In the genomic region with DNA sequence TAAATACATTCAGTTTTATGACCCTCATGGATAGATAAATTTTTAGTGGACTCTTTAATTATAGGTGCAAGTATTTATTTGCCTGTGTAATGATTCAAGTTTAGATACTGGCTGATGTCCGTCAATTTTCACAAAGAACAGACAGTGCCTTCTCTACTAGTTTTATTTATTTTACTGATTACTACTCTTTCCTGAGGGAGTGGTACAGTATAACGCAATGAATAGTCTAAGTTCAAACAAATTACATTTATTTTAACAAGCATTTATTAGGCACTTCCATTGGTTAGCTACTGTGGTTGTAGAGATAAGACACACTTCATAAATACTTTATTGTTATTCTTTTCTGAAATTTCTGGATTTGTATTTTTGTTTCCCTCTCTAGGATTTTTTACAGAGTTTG, we compare ENCODE assay signal across 19 cellular contexts.
DNase-seq lines count a peak whose midpoint lies in the region; FAIRE-seq and TF ChIP-seq lines count a peak whose summit lies in the region.
"Had no signal": no experiment of that assay in that cellular context is flagged by ENCODE, and none has a peak within 500 bp of the region (broad histone marks: within the 10 kb centered on the region; RNA-seq: fewer than 3 reads in every experiment).

No MANE protein-coding gene starts in this region.

- peak overlapping the region; percentile 79 for H3K27ac Mint-ChIP-seq in mesothelial cell of epicardium

- TF ChIP-seq POLR2A in endothelial cell of umbilical vein (IDR thresholded peaks at IDR 0.05; ENCODE audit: low read depth, low read length), result no peak

- dilution Hi-C loops in endothelial cell of umbilical vein (cut with MboI; ENCODE audit: extremely low pct_ligation_motif_present, low sequenced_read_pairs), result no loop called here

- POLR2A ChIA-PET in endothelial cell of umbilical vein (lab: Charles Lee), result interaction anchor here (1.1 kb wide), 1 partner anchor 20 kb away, joined by 3 read pairs; no protein-coding TSS in a partner anchor

- no peaks in the 10 kb centered on the region for H3K27me3 ChIP-seq in endothelial cell of umbilical vein (ENCODE audit: control insufficient read depth in 2 of 2, insufficient read depth in 2 of 2, low read length in 2 of 2)
- no peaks in the 10 kb centered on the region for H3K27me3 ChIP-seq in osteoblast (ENCODE audit: insufficient read depth, low read length)
- H3K27me3 ChIP-seq: MG63 had no signal

- BruUV-seq in endothelial cell of umbilical vein (replicated peaks; lab: Mats Ljungman, UMichigan), result no TSS peak

- no peak overlapping the region for H3K4me3 Mint-ChIP-seq in mesothelial cell of epicardium

- TF ChIP-seq CTCF in LNCaP clone FGC (IDR thresholded peaks at IDR 0.05; ENCODE audit: control insufficient read depth, extremely low read depth, insufficient read depth) (no peak), endothelial cell of umbilical vein (IDR thresholded peaks at IDR 0.05; ENCODE audit: extremely low read depth in 1 of 2, insufficient read depth in 1 of 2, low read depth in 1 of 2, low read length in 2 of 2) (no peak), mesothelial cell of epicardium (IDR thresholded peaks at IDR 0.05; ENCODE audit: unreplicated experiment) (no peak), osteoblast (IDR thresholded peaks at IDR 0.05; ENCODE audit: extremely low read depth, low read depth, low read length) (no peak)

- CTCF ChIA-PET in endothelial cell of umbilical vein (lab: Charles Lee), result interaction anchor here (0.9 to 3.5 kb wide), 7 partner anchors 11 to 220 kb away, joined by 3 to 24 read pairs (median 4); no protein-coding TSS in a partner anchor

- FAIRE-seq in endothelial cell of umbilical vein (lab: Jason Lieb, UNC) (no peak), frontal cortex (lab: Jason Lieb, UNC) (no peak)
- FAIRE-seq: H54, K562 had no signal

- H3K36me3 Mint-ChIP-seq in mesothelial cell of epicardium, result no peaks in the 10 kb centered on the region

- H3K9me3 ChIP-seq in endothelial cell of umbilical vein (replicated peaks; ENCODE audit: control insufficient read depth, insufficient read depth, low read length) (no peaks in the 10 kb centered on the region), osteoblast (ENCODE audit: low read depth, low read length) (no peaks in the 10 kb centered on the region)
- H3K9me3 ChIP-seq: MG63 had no signal

- H4K20me1 ChIP-seq in endothelial cell of umbilical vein (replicated peaks; ENCODE audit: control insufficient read depth, extremely low read depth, insufficient read depth, low read length) (no peaks in the 10 kb centered on the region), osteoblast (ENCODE audit: insufficient read depth, low read length) (no peaks in the 10 kb centered on the region)

- no peaks in the 10 kb centered on the region for H3K27me3 Mint-ChIP-seq in mesothelial cell of epicardium (ENCODE audit: low read depth)

- no peaks in the 10 kb centered on the region for H3K9me3 Mint-ChIP-seq in mesothelial cell of epicardium

- H3K27ac ChIP-seq in endothelial cell of umbilical vein (ENCODE audit: insufficient read depth, low read depth, low read length) (peak overlapping the region; percentile 85), osteoblast (ENCODE audit: low read depth, low read length) (no peak overlapping the region)

- H3K4me1 Mint-ChIP-seq in mesothelial cell of epicardium, result peaks cover 51% of the 10 kb centered on the region

- H3K4me3 ChIP-seq in LNCaP clone FGC (ENCODE audit: low read depth, low read length), result no peak overlapping the region
- H3K4me3 ChIP-seq in endothelial cell of umbilical vein (replicated peaks in 1 of 3; ENCODE audit: insufficient read depth in 1 of 3, low read depth in 1 of 3, low read length in 3 of 3), result no peak overlapping the region
- H3K4me3 ChIP-seq in osteoblast (ENCODE audit: insufficient read depth, low read length), result no peak overlapping the region
- H3K4me3 ChIP-seq: K562, MG63 had no signal

- H3K9me1 ChIP-seq in endothelial cell of umbilical vein (replicated peaks; ENCODE audit: control insufficient read depth, extremely low read depth, insufficient read depth, low read length), result no peaks in the 10 kb centered on the region

- H3K9ac ChIP-seq in endothelial cell of umbilical vein (replicated peaks; ENCODE audit: extremely low read depth, insufficient read depth, low read length), result peak overlapping the region; percentile 74

- H3K4me2 ChIP-seq in endothelial cell of umbilical vein (ENCODE audit: insufficient read depth, low read length) (peak overlapping the region; percentile 74), osteoblast (ENCODE audit: insufficient read depth, low read length) (no peak overlapping the region)

- H3K36me3 ChIP-seq in endothelial cell of umbilical vein (ENCODE audit: control insufficient read depth in 2 of 2, extremely low read depth in 1 of 2, insufficient read depth in 2 of 2, low read length in 2 of 2) (no peaks in the 10 kb centered on the region), osteoblast (ENCODE audit: insufficient read depth, low read length) (no peaks in the 10 kb centered on the region)
- H3K36me3 ChIP-seq: MG63 had no signal

- H3K79me2 ChIP-seq in endothelial cell of umbilical vein (ENCODE audit: control insufficient read depth, insufficient read depth, low read length) (peaks cover 42% of the 10 kb centered on the region), osteoblast (ENCODE audit: insufficient read depth, low read length) (no peaks in the 10 kb centered on the region)

- peak; percentile 5 for DNase-seq in NCI-H748 (lab: John Stamatoyannopoulos, UW; ENCODE audit: unreplicated experiment)
- no peak for DNase-seq in NCI-H748 treated with DMSO at 0.1 percent for 48 hours (lab: John Stamatoyannopoulos, UW)
- DNase-seq in LNCaP clone FGC (ENCODE audit: low read depth), result peak; percentile 98
- peak; percentile 51 for DNase-seq in endothelial cell of umbilical vein (ENCODE audit: low read depth, low spot score)
- no peak for DNase-seq in mesothelial cell of epicardium (ENCODE audit: low spot score in 2 of 2, unreplicated experiment in 2 of 2)
- DNase-seq in frontal cortex (ENCODE audit: low spot score in 2 of 2), result no peak
- DNase-seq in NCI-H1436 treated with DMSO at 0.1 percent for 48 hours (lab: John Stamatoyannopoulos, UW), result no peak
- no peak for DNase-seq in osteoblast (ENCODE audit: insufficient read length, low spot score, missing footprints)
- DNase-seq: 8988T, C1 segment of cervical spinal cord, MG63, NCI-H1105 treated with DMSO at 0.1 percent for 48 hours, NCI-H187 treated with DMSO at 0.1 percent for 48 hours, NCI-H2171, NCI-H446 treated with DMSO at 0.1 percent for 48 hours, NCI-H82, SIG-M5 had no signal

- H3K4me1 ChIP-seq in endothelial cell of umbilical vein (ENCODE audit: control insufficient read depth, extremely low read depth, insufficient read depth, low read length) (peaks cover 76% of the 10 kb centered on the region), osteoblast (ENCODE audit: insufficient read depth, low read length) (peaks cover 30% of the 10 kb centered on the region)

- no peak overlapping the region for H2AFZ ChIP-seq in endothelial cell of umbilical vein (ENCODE audit: low read depth, low read length)
- no peak overlapping the region for H2AFZ ChIP-seq in osteoblast (ENCODE audit: low read length)

- intact Hi-C loops in endothelial cell of umbilical vein (cut with micrococcal nuclease), result no loop called here

TF ChIP-seq in endothelial cell of umbilical vein, 7 proteins besides CTCF, POLR2A, EP300 and RAD21:
- no peak for TF ChIP-seq FOS (IDR thresholded peaks at IDR 0.05; ENCODE audit: borderline replicate concordance, insufficient read depth, low read length)
- peak; percentile 23 for TF ChIP-seq GATA2 (IDR thresholded peaks at IDR 0.05; ENCODE audit: insufficient read depth, insufficient read length, low read depth, low read length)

Comparison
In these comparisons a context has a peak if more than half of its experiments do, and no peak if none do; other contexts are left out.
1. DNase-seq: peak in NCI-H748 (single experiment), LNCaP clone FGC (single experiment) and endothelial cell of umbilical vein (single experiment); none in NCI-H748 treated with DMSO at 0.1 percent for 48 hours (single experiment), mesothelial cell of epicardium (0 of 2), frontal cortex (0 of 2), NCI-H1436 treated with DMSO at 0.1 percent for 48 hours (single experiment) and osteoblast (single experiment).